In the genomic region with DNA sequence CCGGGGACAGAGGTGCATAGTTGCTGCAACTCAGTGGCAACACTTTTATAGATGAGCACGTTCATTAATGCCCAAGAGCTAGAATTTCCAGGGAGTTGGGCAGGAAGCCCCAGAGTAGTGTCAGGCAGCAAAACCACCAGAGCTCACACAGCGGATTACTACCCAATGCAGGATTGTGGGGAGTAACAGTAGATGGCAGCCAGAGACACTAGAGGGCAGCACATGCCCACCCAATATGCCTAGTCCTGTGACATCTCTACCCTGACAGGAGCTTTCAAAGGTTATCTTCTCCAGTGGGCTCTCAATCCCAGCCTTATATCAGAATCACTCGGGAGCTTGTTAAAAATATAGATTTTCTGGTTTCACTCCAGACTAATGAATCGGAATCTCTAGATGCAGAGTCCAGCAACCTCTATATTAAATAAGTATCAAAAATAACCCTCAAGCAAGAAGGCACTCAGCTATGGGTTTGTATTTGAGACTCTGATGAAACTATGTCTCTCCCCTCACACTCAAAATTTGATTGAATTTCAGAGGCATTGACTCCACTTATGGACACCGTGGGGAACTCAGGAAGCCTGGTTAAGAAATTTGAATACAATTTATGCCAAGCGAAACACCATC, we compare ENCODE assay signal across 8 cellular contexts. TPM values are rescaled to one million over a fixed set of nuclear protein-coding genes. Genes with fewer than 3 reads are reported as not detected.
DNase-seq lines count a peak whose midpoint lies in the region; ATAC-seq and TF ChIP-seq lines count a peak whose summit lies in the region.

No MANE protein-coding gene starts in this region.

- no peaks in the 10 kb centered on the region for H3K9me3 ChIP-seq in adrenal gland (replicated peaks in 1 of 3)

- H3K4me3 Mint-ChIP-seq in T-cell, result no peak overlapping the region

- no peaks in the 10 kb centered on the region for H3K4me1 Mint-ChIP-seq in T-cell

- WGBS in adrenal gland, 4 donors, result 22 to 24% (median 22%) methylated on average over 7 of the region's 7 CpGs

- intact Hi-C loops in adrenal gland (cut with DNase I), result loop anchor here (5.0 kb wide), 3 partner anchors 78 to 198 kb away; a partner anchor contains a TSS
- intact Hi-C loops in left cardiac atrium (cut with DNase I), result loop anchor here (2.0 to 10.0 kb wide), 6 partner anchors 85 to 575 kb away; a partner anchor contains a TSS

- in situ Hi-C loops in G401 (cut with HindIII; ENCODE audit: low sequenced_read_pairs), result no loop called here

- TF ChIP-seq POLR2A in adrenal gland (IDR thresholded peaks at IDR 0.05), result no peak

- H3K27me3 Mint-ChIP-seq in T-cell, result peaks cover 25 to 29% of the 10 kb centered on the region in 2 donors

- POLR2A ChIA-PET in HEK293T (lab: Yijun Ruan, JAX) (interaction anchor here (1.0 to 1.2 kb wide), 3 partner anchors 39 to 95 kb away, joined by 3 to 6 read pairs (median 3); no protein-coding TSS in a partner anchor), T-cell (lab: Charles Lee) (interaction anchor here (0.5 to 0.6 kb wide), 3 partner anchors 154 to 748 kb away, joined by 3 to 7 read pairs (median 4); no protein-coding TSS in a partner anchor)

- no peak overlapping the region for H3K27ac ChIP-seq in adrenal gland

- DNase-seq in G401 (ENCODE audit: low spot score) (peak; percentile 91), HEK293T (ENCODE audit: extremely low spot score) (peak; percentile 81), NCI-H1417 (lab: John Stamatoyannopoulos, UW) (peak; percentile 44 to 82 (median 49)), T-cell (peak; percentile 50 to 83 (median 73)), adrenal gland (peak; percentile 71 to 95 (median 82)), left cardiac atrium (peak; percentile 82), renal cortical epithelial cell (ENCODE audit: low read depth) (peak; percentile 56)

- no peak overlapping the region for H3K27ac Mint-ChIP-seq in T-cell

- H3K4me3 ChIP-seq in adrenal gland, result no peak overlapping the region

- CTCF ChIA-PET in HEK293T (lab: Yijun Ruan, JAX) (interaction anchor here (0.5 to 1.7 kb wide), 16 partner anchors 9 to 233 kb away, joined by 3 to 15 read pairs (median 6); a partner anchor contains a TSS), T-cell (lab: Charles Lee) (interaction anchor here (0.5 to 2.8 kb wide), 32 partner anchors 9 to 1108 kb away, joined by 3 to 56 read pairs (median 4); a partner anchor contains a TSS)

- H3K4me1 ChIP-seq in adrenal gland (replicated peaks in 1 of 2), result no peaks in the 10 kb centered on the region

- no peaks in the 10 kb centered on the region for H3K36me3 Mint-ChIP-seq in T-cell

- peak; percentile 67 to 91 (median 88) for TF ChIP-seq CTCF in adrenal gland (IDR thresholded peaks at IDR 0.05)

- no peaks in the 10 kb centered on the region for H3K36me3 ChIP-seq in adrenal gland (replicated peaks in 1 of 2)

- ATAC-seq in T-cell (replicated peaks in 1 of 4) (peak; percentile 98 to 100 (median 100)), left cardiac atrium (peak; percentile 99), HG03039 (IDR thresholded peaks at IDR 0.05; ENCODE audit: unreplicated experiment) (no peak)

- H3K27me3 ChIP-seq in adrenal gland, result peaks cover 8% of the 10 kb centered on the region

- no peaks in the 10 kb centered on the region for H3K9me3 Mint-ChIP-seq in T-cell

TF ChIP-seq in HEK293T, 16 proteins besides CTCF, POLR2A, EP300 and RAD21:
- TF ChIP-seq, protein P1, sequence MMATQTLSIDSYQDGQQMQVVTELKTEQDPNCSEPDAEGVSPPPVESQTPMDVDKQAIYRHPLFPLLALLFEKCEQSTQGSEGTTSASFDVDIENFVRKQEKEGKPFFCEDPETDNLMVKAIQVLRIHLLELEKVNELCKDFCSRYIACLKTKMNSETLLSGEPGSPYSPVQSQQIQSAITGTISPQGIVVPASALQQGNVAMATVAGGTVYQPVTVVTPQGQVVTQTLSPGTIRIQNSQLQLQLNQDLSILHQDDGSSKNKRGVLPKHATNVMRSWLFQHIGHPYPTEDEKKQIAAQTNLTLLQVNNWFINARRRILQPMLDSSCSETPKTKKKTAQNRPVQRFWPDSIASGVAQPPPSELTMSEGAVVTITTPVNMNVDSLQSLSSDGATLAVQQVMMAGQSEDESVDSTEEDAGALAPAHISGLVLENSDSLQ (IDR thresholded peaks at IDR 0.05), result peak; percentile 50
- TF ChIP-seq ZNF384 (IDR thresholded peaks at IDR 0.05), result no peak

RNA-seq across cellular contexts. Expression of a gene that starts 58.4 kb away (rescaled TPM):
- not detected in 2 replicates for total RNA-seq in G401 (2014; rRNA removed; shearing (Covaris generic))
- total RNA-seq in T-cell (not detected), adrenal gland (1 to 10 TPM in 1 of 8 donors, under 1 TPM in 6, not detected in 1; 0.09 to 1.7 (median 0.18) TPM), left cardiac atrium (under 1 TPM; 0.32 to 0.47 TPM), renal cortical epithelial cell (under 0.01 TPM in 1 of 2 replicates, not detected in the other)
- under 1 TPM; 0.13 to 0.16 (median 0.16) TPM for polyA plus RNA-seq in adrenal gland
